1 cellular context compared by ENCODE assay signal in genomic region chr2:108533832-108534576, GRCh38.
TF ChIP-seq lines count a peak whose summit lies in the region.

Gene LIMS1 (plus strand): TSS chr2:108534470. CDS start chr2:108534563, 93 bp downstream.

TF ChIP-seq in HepG2, 621 proteins besides CTCF, POLR2A, EP300 and RAD21 (continued from another document and continues in another):
- TF ChIP-seq REXO4 (CRISPR knock-in tag; IDR thresholded peaks at IDR 0.05; ENCODE audit: borderline replicate concordance) (peak; percentile 67; the same call in 1 of the 2 replicates), AFF4 (CRISPR knock-in tag; IDR thresholded peaks at IDR 0.05) (peak; percentile 74; the same call in 1 of the 2 replicates), ZNF691 (CRISPR knock-in tag; IDR thresholded peaks at IDR 0.05; ENCODE audit: borderline replicate concordance, low read depth) (peak; percentile 92; the same call in 1 of the 2 replicates), ZNF75D (CRISPR knock-in tag; IDR thresholded peaks at IDR 0.05; ENCODE audit: borderline replicate concordance) (no peak), NR2F1 (CRISPR knock-in tag; IDR thresholded peaks at IDR 0.05) (peak in 1 of 2 experiments; percentile 50; a peak in 2 of 4 replicates), BCLAF1 (IDR thresholded peaks at IDR 0.05) (no peak), ZBTB8A (CRISPR knock-in tag; IDR thresholded peaks at IDR 0.05; ENCODE audit: borderline replicate concordance, low read depth) (no peak; the same call in 1 of the 2 replicates), MTA3 (CRISPR knock-in tag; IDR thresholded peaks at IDR 0.05) (0 out of 2 replicates have a peak, but pooled peaks have one; percentile 47), POGZ (CRISPR knock-in tag; IDR thresholded peaks at IDR 0.05) (peak; percentile 84), ZNF550 (CRISPR knock-in tag; IDR thresholded peaks at IDR 0.05; ENCODE audit: borderline replicate concordance) (peak; percentile 69; the same call in 1 of the 2 replicates), ZNF17 (CRISPR knock-in tag; IDR thresholded peaks at IDR 0.05) (no peak), ZNF639 (CRISPR knock-in tag; conservative IDR thresholded peaks at IDR 0.05) (peak; percentile 42; the same call in 1 of the 2 replicates), EEA1 (CRISPR knock-in tag; IDR thresholded peaks at IDR 0.05; ENCODE audit: borderline replicate concordance) (peak; percentile 68; the same call in 1 of the 2 replicates), E2F1 (CRISPR knock-in tag; IDR thresholded peaks at IDR 0.05) (peak; percentile 13; the same call in 1 of the 2 replicates), MLX (CRISPR knock-in tag; IDR thresholded peaks at IDR 0.05) (no peak), RFX5 (IDR thresholded peaks at IDR 0.05; ENCODE audit: low read depth, low read length) (no peak), CREM (IDR thresholded peaks at IDR 0.05) (no peak), CREM (CRISPR knock-in tag; IDR thresholded peaks at IDR 0.05) (no peak), ZNF800 (CRISPR knock-in tag; IDR thresholded peaks at IDR 0.05) (no peak), ZNF747 (CRISPR knock-in tag; IDR thresholded peaks at IDR 0.05; ENCODE audit: borderline replicate concordance) (peak; percentile 81; the same call in 1 of the 2 replicates), FOXP4 (CRISPR knock-in tag; IDR thresholded peaks at IDR 0.05) (peak; percentile 32; the same call in 1 of the 2 replicates), SMAD9 (CRISPR knock-in tag; IDR thresholded peaks at IDR 0.05) (peak; percentile 77; the same call in 1 of the 2 replicates), ZNF235 (CRISPR knock-in tag; IDR thresholded peaks at IDR 0.05; ENCODE audit: borderline replicate concordance) (peak; percentile 69; the same call in 1 of the 2 replicates), PAWR (CRISPR knock-in tag; IDR thresholded peaks at IDR 0.05; ENCODE audit: borderline replicate concordance) (no peak), ZNF549 (CRISPR knock-in tag; IDR thresholded peaks at IDR 0.05) (no peak), ZNF850 (CRISPR knock-in tag; conservative IDR thresholded peaks at IDR 0.05) (peak; percentile 92), E2F5 (CRISPR knock-in tag; conservative IDR thresholded peaks at IDR 0.05) (no peak; the same call in 1 of the 2 replicates), ZMAT3 (CRISPR knock-in tag; conservative IDR thresholded peaks at IDR 0.05) (peak; percentile 93), ZMYM3 (CRISPR knock-in tag; IDR thresholded peaks at IDR 0.05) (peak; percentile 81; the same call in 1 of the 2 replicates), FOXA3 (CRISPR knock-in tag; IDR thresholded peaks at IDR 0.05) (peak; percentile 50; the same call in 1 of the 2 replicates), ZNF879 (CRISPR knock-in tag; IDR thresholded peaks at IDR 0.05) (peak; percentile 97), ZNF737 (CRISPR knock-in tag; IDR thresholded peaks at IDR 0.05; ENCODE audit: borderline replicate concordance) (no peak), ZNF816 (CRISPR knock-in tag; IDR thresholded peaks at IDR 0.05; ENCODE audit: borderline replicate concordance) (peak; percentile 98), KLF15 (CRISPR knock-in tag; IDR thresholded peaks at IDR 0.05; ENCODE audit: borderline replicate concordance) (no peak), ZNF503 (CRISPR knock-in tag; IDR thresholded peaks at IDR 0.05) (peak; percentile 55), SMAD1 (CRISPR knock-in tag; IDR thresholded peaks at IDR 0.05; ENCODE audit: borderline replicate concordance, low read depth) (peak; percentile 78), MXD1 (CRISPR knock-in tag; IDR thresholded peaks at IDR 0.05) (peak; percentile 81), ZNF3 (CRISPR knock-in tag; IDR thresholded peaks at IDR 0.05) (peak; percentile 70; the same call in 1 of the 2 replicates), POLR2AphosphoS5 (IDR thresholded peaks at IDR 0.05; ENCODE audit: low read depth, low read length) (peak; percentile 96), CENPBD1 (CRISPR knock-in tag; IDR thresholded peaks at IDR 0.05; ENCODE audit: borderline replicate concordance, low read depth) (no peak)
